In the genomic region with DNA sequence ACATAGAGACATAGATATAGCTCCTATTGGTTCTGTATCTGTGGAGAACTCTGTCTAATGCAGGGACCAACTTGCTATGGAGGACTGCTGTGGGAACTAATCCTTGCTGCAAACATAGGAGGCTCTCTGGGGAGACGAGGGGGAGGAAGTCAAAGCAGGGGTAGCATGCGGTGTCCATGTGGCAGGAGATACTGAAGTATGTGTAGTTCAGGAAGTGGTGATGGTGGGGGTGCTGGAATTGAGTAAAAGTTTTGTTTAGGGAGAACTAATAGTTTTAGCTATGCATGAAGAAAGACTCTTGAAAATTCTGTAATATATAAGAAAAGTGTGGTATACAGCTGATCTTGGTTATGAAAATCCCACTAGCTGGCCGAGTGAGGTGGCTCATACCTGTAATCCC, we compare ENCODE assay signal across 11 cellular contexts.
DNase-seq lines count a peak whose midpoint lies in the region; ATAC-seq, FAIRE-seq and TF ChIP-seq lines count a peak whose summit lies in the region.
"Had no signal": no experiment of that assay in that cellular context is flagged by ENCODE, and none has a peak within 500 bp of the region (broad histone marks: within the 10 kb centered on the region; RNA-seq: fewer than 3 reads in every experiment).

No MANE protein-coding gene starts in this region.

- H3K9me3 ChIP-seq in astrocyte (ENCODE audit: insufficient read depth, low read depth, low read length) (no peaks in the 10 kb centered on the region), MM.1S (replicated peaks; ENCODE audit: insufficient read depth, low read length) (no peaks in the 10 kb centered on the region)

- no peaks in the 10 kb centered on the region for H3K36me3 ChIP-seq in astrocyte (ENCODE audit: insufficient read depth, low read length)
- no peaks in the 10 kb centered on the region for H3K36me3 ChIP-seq in MM.1S (replicated peaks; ENCODE audit: insufficient read depth, low read length)

- DNase-seq in activated naive CD4-positive, alpha-beta T cell treated with anti-CD3 and anti-CD28 coated beads, Interleukin-2, amount 10 ng/mL, durations not matched to agents 7 days and 5 days: peak; percentile 36
- no peak for DNase-seq in activated naive CD4-positive, alpha-beta T cell treated with Interleukin-2 at 50 U/mL for 16 hours
- DNase-seq in astrocyte (ENCODE audit: low read depth) (peak; percentile 10), COR-L47 (lab: John Stamatoyannopoulos, UW) (no peak), MM.1S (no peak), germinal center (ENCODE audit: low spot score) (no peak)
- no peak for DNase-seq in stimulated activated naive B cell treated with anti-CD40 and anti-IgM and Interleukin-4, amounts not matched to agents 10 μg/mL and 1 μg/mL and 100 μg/mL, for 72 hours
- DNase-seq: dermis blood vessel endothelial cell, NCI-H1048 had no signal

- no peak overlapping the region for H3K4me3 ChIP-seq in astrocyte (ENCODE audit: insufficient read depth, low read depth, low read length)
- H3K4me3 ChIP-seq in MM.1S (ENCODE audit: low read length): no peak overlapping the region

- TF ChIP-seq CTCF in astrocyte (IDR thresholded peaks at IDR 0.05; ENCODE audit: insufficient read depth, low read depth, low read length): no peak
- TF ChIP-seq CTCF in MM.1S (IDR thresholded peaks at IDR 0.05; ENCODE audit: low read length): no peak

- H2AFZ ChIP-seq in astrocyte (ENCODE audit: low read depth, low read length) (no peak overlapping the region), MM.1S (ENCODE audit: low read length) (no peak overlapping the region)

- H3K9ac ChIP-seq in astrocyte (ENCODE audit: low read length): no peak overlapping the region
- no peak overlapping the region for H3K9ac ChIP-seq in MM.1S (ENCODE audit: low read length)

- no peaks in the 10 kb centered on the region for H3K27me3 Mint-ChIP-seq in activated naive CD4-positive, alpha-beta T cell treated with anti-CD3 and anti-CD28 coated beads, Interleukin-2, amount 10 ng/mL, durations not matched to agents 7 days and 5 days
- H3K27me3 Mint-ChIP-seq in IgD-negative memory B cell: no peaks in the 10 kb centered on the region
- no peaks in the 10 kb centered on the region for H3K27me3 Mint-ChIP-seq in astrocyte (ENCODE audit: low read depth, unreplicated experiment)
- no peaks in the 10 kb centered on the region for H3K27me3 Mint-ChIP-seq in stimulated activated naive B cell treated with anti-CD40 and anti-IgM and Interleukin-4, amounts not matched to agents 10 μg/mL and 1 μg/mL and 100 μg/mL, for 72 hours

- no peak for FAIRE-seq in astrocyte (lab: Jason Lieb, UNC)

- H3K4me2 ChIP-seq in astrocyte (ENCODE audit: low read length): no peak overlapping the region
- H3K4me2 ChIP-seq in MM.1S (ENCODE audit: low read depth, low read length): no peak overlapping the region

- H3K79me2 ChIP-seq in astrocyte (ENCODE audit: insufficient read depth, low read length): no peaks in the 10 kb centered on the region
- H3K79me2 ChIP-seq in MM.1S (ENCODE audit: low read length): peaks cover 79% of the 10 kb centered on the region

- H3K9me2 ChIP-seq in MM.1S (replicated peaks; ENCODE audit: insufficient read depth, low read length): no peaks in the 10 kb centered on the region

- H3K9me3 Mint-ChIP-seq in activated naive CD4-positive, alpha-beta T cell treated with anti-CD3 and anti-CD28 coated beads, Interleukin-2, amount 10 ng/mL, durations not matched to agents 7 days and 5 days: peaks cover 3% of the 10 kb centered on the region
- H3K9me3 Mint-ChIP-seq in IgD-negative memory B cell (no peaks in the 10 kb centered on the region), astrocyte (ENCODE audit: unreplicated experiment) (peaks cover 3% of the 10 kb centered on the region)
- peaks cover 0 to 1% of the 10 kb centered on the region in 2 donors for H3K9me3 Mint-ChIP-seq in stimulated activated naive B cell treated with anti-CD40 and anti-IgM and Interleukin-4, amounts not matched to agents 10 μg/mL and 1 μg/mL and 100 μg/mL, for 72 hours

- H4K20me1 ChIP-seq in astrocyte (ENCODE audit: insufficient read depth, low read length) (no peaks in the 10 kb centered on the region), MM.1S (ENCODE audit: insufficient read depth, low read length) (no peaks in the 10 kb centered on the region)

- no peak overlapping the region for H3K27ac Mint-ChIP-seq in activated naive CD4-positive, alpha-beta T cell treated with anti-CD3 and anti-CD28 coated beads, Interleukin-2, amount 10 ng/mL, durations not matched to agents 7 days and 5 days
- H3K27ac Mint-ChIP-seq in IgD-negative memory B cell: peak overlapping the region in 2 of 3 donors; percentile 47 to 95
- no peak overlapping the region for H3K27ac Mint-ChIP-seq in astrocyte (ENCODE audit: unreplicated experiment)
- peak overlapping the region; percentile 86 for H3K27ac Mint-ChIP-seq in stimulated activated naive B cell treated with anti-CD40 and anti-IgM and Interleukin-4, amounts not matched to agents 10 μg/mL and 1 μg/mL and 100 μg/mL, for 72 hours

- no peaks in the 10 kb centered on the region for H3F3A ChIP-seq in MM.1S (ENCODE audit: insufficient read depth, low read length)

- ATAC-seq in stimulated activated naive B cell treated with anti-CD40 and anti-IgM and Interleukin-4, amounts not matched to agents 10 μg/mL and 1 μg/mL and 100 μg/mL, for 72 hours (replicated peaks): peak; percentile 53 to 55

- CTCF ChIA-PET in activated naive CD4-positive, alpha-beta T cell treated with anti-CD3 and anti-CD28 coated beads, Interleukin-2, amount 10 ng/mL, durations not matched to agents 7 days and 5 days (lab: Charles Lee): interaction anchor here (1.5 kb wide), 1 partner anchor 41 kb away, joined by 4 read pairs; no protein-coding TSS in a partner anchor

- peaks cover 72% of the 10 kb centered on the region for H3K4me1 Mint-ChIP-seq in activated naive CD4-positive, alpha-beta T cell treated with anti-CD3 and anti-CD28 coated beads, Interleukin-2, amount 10 ng/mL, durations not matched to agents 7 days and 5 days
- peaks cover 43 to 62% (median 55%) of the 10 kb centered on the region in 3 donors for H3K4me1 Mint-ChIP-seq in IgD-negative memory B cell
- H3K4me1 Mint-ChIP-seq in astrocyte (ENCODE audit: low read depth, unreplicated experiment): peaks cover 8% of the 10 kb centered on the region
- H3K4me1 Mint-ChIP-seq in stimulated activated naive B cell treated with anti-CD40 and anti-IgM and Interleukin-4, amounts not matched to agents 10 μg/mL and 1 μg/mL and 100 μg/mL, for 72 hours: peaks cover 41 to 69% of the 10 kb centered on the region in 2 donors

- peaks cover 51% of the 10 kb centered on the region for H3K36me3 Mint-ChIP-seq in activated naive CD4-positive, alpha-beta T cell treated with anti-CD3 and anti-CD28 coated beads, Interleukin-2, amount 10 ng/mL, durations not matched to agents 7 days and 5 days
- H3K36me3 Mint-ChIP-seq in IgD-negative memory B cell (peaks cover 14% of the 10 kb centered on the region), astrocyte (ENCODE audit: low read depth, unreplicated experiment) (no peaks in the 10 kb centered on the region)
- peaks cover 25 to 38% of the 10 kb centered on the region in 2 donors for H3K36me3 Mint-ChIP-seq in stimulated activated naive B cell treated with anti-CD40 and anti-IgM and Interleukin-4, amounts not matched to agents 10 μg/mL and 1 μg/mL and 100 μg/mL, for 72 hours

- H3K27ac ChIP-seq in astrocyte (ENCODE audit: low read depth, low read length) (no peak overlapping the region), MM.1S (ENCODE audit: low read length) (no peak overlapping the region)
- H3K27ac ChIP-seq: C4-2B had no signal

- H3K4me3 Mint-ChIP-seq in activated naive CD4-positive, alpha-beta T cell treated with anti-CD3 and anti-CD28 coated beads, Interleukin-2, amount 10 ng/mL, durations not matched to agents 7 days and 5 days: no peak overlapping the region
- H3K4me3 Mint-ChIP-seq in IgD-negative memory B cell (peak overlapping the region in 3 of 4 donors; percentile 53 to 61 (median 53)), astrocyte (ENCODE audit: unreplicated experiment) (no peak overlapping the region)
- H3K4me3 Mint-ChIP-seq in stimulated activated naive B cell treated with anti-CD40 and anti-IgM and Interleukin-4, amounts not matched to agents 10 μg/mL and 1 μg/mL and 100 μg/mL, for 72 hours: peak overlapping the region; percentile 36 to 52

- H3K27me3 ChIP-seq in astrocyte (ENCODE audit: insufficient read depth, low read length) (no peaks in the 10 kb centered on the region), MM.1S (replicated peaks; ENCODE audit: insufficient read depth, low read length) (no peaks in the 10 kb centered on the region)

- H3K4me1 ChIP-seq in astrocyte (ENCODE audit: insufficient read depth, low read length) (no peaks in the 10 kb centered on the region), MM.1S (ENCODE audit: low read length) (peaks cover 13% of the 10 kb centered on the region)

Comparison
In these comparisons a context has a peak if more than half of its experiments do, and no peak if none do; other contexts are left out.
1. DNase-seq: peak in activated naive CD4-positive, alpha-beta T cell treated with anti-CD3 and anti-CD28 coated beads, Interleukin-2, amount 10 ng/mL, durations not matched to agents 7 days and 5 days (single experiment) and astrocyte (single experiment); none in activated naive CD4-positive, alpha-beta T cell treated with Interleukin-2 at 50 U/mL for 16 hours (single experiment), stimulated activated naive B cell treated with anti-CD40 and anti-IgM and Interleukin-4, amounts not matched to agents 10 μg/mL and 1 μg/mL and 100 μg/mL, for 72 hours (single experiment), COR-L47 (single experiment), MM.1S (single experiment) and germinal center (single experiment).
2. H3K27ac Mint-ChIP-seq: peak in IgD-negative memory B cell (2 of 3) and stimulated activated naive B cell treated with anti-CD40 and anti-IgM and Interleukin-4, amounts not matched to agents 10 μg/mL and 1 μg/mL and 100 μg/mL, for 72 hours (single experiment); none in activated naive CD4-positive, alpha-beta T cell treated with anti-CD3 and anti-CD28 coated beads, Interleukin-2, amount 10 ng/mL, durations not matched to agents 7 days and 5 days (single experiment) and astrocyte (single experiment).
3. H3K4me3 Mint-ChIP-seq: peak in IgD-negative memory B cell (3 of 4) and stimulated activated naive B cell treated with anti-CD40 and anti-IgM and Interleukin-4, amounts not matched to agents 10 μg/mL and 1 μg/mL and 100 μg/mL, for 72 hours (2 of 2); none in activated naive CD4-positive, alpha-beta T cell treated with anti-CD3 and anti-CD28 coated beads, Interleukin-2, amount 10 ng/mL, durations not matched to agents 7 days and 5 days (single experiment) and astrocyte (single experiment).